Comparison of ENCODE assay signal across 1 cellular context in the genomic region with DNA sequence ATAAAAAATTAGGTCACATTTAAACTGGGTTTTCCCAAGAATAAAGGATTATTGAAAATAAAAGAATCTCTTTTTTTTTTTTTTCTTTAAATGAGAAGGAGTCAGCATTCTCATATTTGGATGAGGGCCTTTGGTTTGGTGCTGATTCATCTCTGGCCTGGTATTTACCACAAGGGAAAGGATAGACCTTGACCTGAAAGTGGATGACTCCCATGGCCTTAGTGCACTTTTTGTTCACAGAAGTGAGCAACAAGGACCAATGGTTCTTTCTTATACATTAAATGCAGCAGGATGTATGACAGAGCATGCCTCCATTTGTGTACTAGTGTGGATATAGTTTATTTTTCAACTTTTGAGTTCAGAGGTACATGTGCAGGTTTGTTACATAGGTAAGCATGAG.
TF ChIP-seq lines count a peak whose summit lies in the region.

No MANE protein-coding gene starts in this region.

TF ChIP-seq in GM12878, 131 proteins besides CTCF, POLR2A, EP300 and RAD21 (continued from another document):
- TF ChIP-seq HDAC2 (IDR thresholded peaks at IDR 0.05) (no peak), MTA3 (IDR thresholded peaks at IDR 0.05; ENCODE audit: borderline replicate concordance, low read length) (peak; percentile 77; the same call in 1 of the 2 replicates), SIN3A (IDR thresholded peaks at IDR 0.05; ENCODE audit: low read depth, low read length) (no peak), YY1 (IDR thresholded peaks at IDR 0.05; ENCODE audit: low read depth, low read length) (0 out of 2 replicates have a peak, but pooled peaks have one; percentile 22), FOXM1 (IDR thresholded peaks at IDR 0.05; ENCODE audit: low read depth, low read length) (peak; percentile 74; the same call in 1 of the 2 replicates), ZNF24 (IDR thresholded peaks at IDR 0.05) (no peak), KAT2A (conservative IDR thresholded peaks at IDR 0.05; ENCODE audit: control insufficient read depth, low read depth, low read length) (no peak), CBX5 (IDR thresholded peaks at IDR 0.05; ENCODE audit: low read depth) (peak; percentile 72; the same call in 1 of the 2 replicates), RELB (IDR thresholded peaks at IDR 0.05; ENCODE audit: low read depth) (0 out of 2 replicates have a peak, but pooled peaks have one; percentile 27), PAX5 (IDR thresholded peaks at IDR 0.05; ENCODE audit: borderline replicate concordance, low read depth, low read length) (0 out of 2 replicates have a peak, but pooled peaks have one; percentile 22), IKZF2 (IDR thresholded peaks at IDR 0.05) (peak in 1 of 2 experiments; percentile 69; a peak in 3 of 4 replicates), TCF3 (IDR thresholded peaks at IDR 0.05; ENCODE audit: borderline replicate concordance, insufficient read depth, low read depth, low read length) (no peak), BCL11A (IDR thresholded peaks at IDR 0.05; ENCODE audit: low read depth, low read length) (peak; percentile 73; the same call in 1 of the 2 replicates), CEBPB (IDR thresholded peaks at IDR 0.05; ENCODE audit: borderline replicate concordance in 1 of 2, low read depth in 2 of 2, low read length in 2 of 2) (peak in 1 of 2 experiments; percentile 70; a peak in 1 of 4 replicates), SRF (IDR thresholded peaks at IDR 0.05; ENCODE audit: low read depth in 2 of 2, low read length in 2 of 2) (0 out of 4 replicates have a peak, but pooled peaks of 1 of the 2 experiments have one; percentile 37), CREB1 (IDR thresholded peaks at IDR 0.05; ENCODE audit: low read depth) (no peak), USF1 (IDR thresholded peaks at IDR 0.05; ENCODE audit: borderline replicate concordance, extremely low read length, insufficient read depth, low read depth, low read length) (no peak), MTA2 (IDR thresholded peaks at IDR 0.05; ENCODE audit: low read depth) (no peak)
- TF ChIP-seq, protein P1, sequence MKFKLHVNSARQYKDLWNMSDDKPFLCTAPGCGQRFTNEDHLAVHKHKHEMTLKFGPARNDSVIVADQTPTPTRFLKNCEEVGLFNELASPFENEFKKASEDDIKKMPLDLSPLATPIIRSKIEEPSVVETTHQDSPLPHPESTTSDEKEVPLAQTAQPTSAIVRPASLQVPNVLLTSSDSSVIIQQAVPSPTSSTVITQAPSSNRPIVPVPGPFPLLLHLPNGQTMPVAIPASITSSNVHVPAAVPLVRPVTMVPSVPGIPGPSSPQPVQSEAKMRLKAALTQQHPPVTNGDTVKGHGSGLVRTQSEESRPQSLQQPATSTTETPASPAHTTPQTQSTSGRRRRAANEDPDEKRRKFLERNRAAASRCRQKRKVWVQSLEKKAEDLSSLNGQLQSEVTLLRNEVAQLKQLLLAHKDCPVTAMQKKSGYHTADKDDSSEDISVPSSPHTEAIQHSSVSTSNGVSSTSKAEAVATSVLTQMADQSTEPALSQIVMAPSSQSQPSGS (IDR thresholded peaks at IDR 0.05; ENCODE audit: low read length) = peak; percentile 77
